In genomic region chr3:50161320-50161719, GRCh38 we compare ENCODE assay signal across 1 cellular context.
TF ChIP-seq lines count a peak whose summit lies in the region.

No MANE protein-coding gene starts in this region.

TF ChIP-seq in endothelial cell of umbilical vein, 7 proteins besides CTCF, POLR2A, EP300 and RAD21:
- TF ChIP-seq JUN (IDR thresholded peaks at IDR 0.05; ENCODE audit: borderline replicate concordance, insufficient read depth, insufficient read length, low read depth) (no peak), EZH2 (IDR thresholded peaks at IDR 0.05; ENCODE audit: borderline replicate concordance, low read depth, low read length, severe bottlenecking) (no peak), GATA2 (IDR thresholded peaks at IDR 0.05; ENCODE audit: insufficient read depth, insufficient read length, low read depth, low read length) (no peak), FOS (IDR thresholded peaks at IDR 0.05; ENCODE audit: borderline replicate concordance, insufficient read depth, low read length) (no peak), MAX (IDR thresholded peaks at IDR 0.05; ENCODE audit: insufficient read depth, insufficient read length) (no peak), POLR2AphosphoS5 (IDR thresholded peaks at IDR 0.05; ENCODE audit: insufficient read depth, low read depth, low read length) (no peak), MYC (IDR thresholded peaks at IDR 0.05; ENCODE audit: low read depth, low read length) (no peak)
